Comparison of ENCODE assay signal across 1 cellular context in genomic region chr3:57592306-57592705, GRCh38.
A peak's percentile ranks its signal among the peaks of the same experiment; 100 is the strongest.
TF ChIP-seq lines count a peak whose summit lies in the region.

No MANE protein-coding gene starts in this region.

TF ChIP-seq in IMR-90, 13 proteins besides CTCF, POLR2A, EP300 and RAD21:
- TF ChIP-seq NFE2L2 (IDR thresholded peaks at IDR 0.05; ENCODE audit: low read depth, low read length) (no peak), CEBPB (IDR thresholded peaks at IDR 0.05; ENCODE audit: low read depth, low read length) (0 out of 2 replicates have a peak, but pooled peaks have one; percentile 9)
